Comparison of ENCODE assay signal across 8 cellular contexts in genomic region chr6:44223471-44224153, GRCh38. TPM values are rescaled to one million over a fixed set of nuclear protein-coding genes. Genes with fewer than 3 reads are reported as not detected.
DNase-seq lines count a peak whose midpoint lies in the region; ATAC-seq, FAIRE-seq and TF ChIP-seq lines count a peak whose summit lies in the region.

SLC29A1 (plus strand) TSS chr6:44223595; CDS start chr6:44227314, 3,719 bp downstream.

- DNase-seq in GM12891 (ENCODE audit: insufficient read length, low spot score) (peak; percentile 90), NCI-H460 (ENCODE audit: extremely low read depth, low read depth) (peak; percentile 45), chondrocyte (ENCODE audit: low spot score) (no peak), left colon (peak; percentile 78 to 83), GOT3 (lab: John Stamatoyannopoulos, UW) (no peak)
- DNase-seq in activated CD4-positive, alpha-beta T cell treated with anti-CD3 and anti-CD28 coated beads for 36 hours: peak; percentile 93
- peak; percentile 82 for DNase-seq in stimulated activated CD4-positive, alpha-beta T cell treated with anti-CD3 and anti-CD28 coated beads, Interleukin-2, amount 100 ng/mL, for 4 hours (ENCODE audit: low read depth)

- intact Hi-C loops in activated CD4-positive, alpha-beta T cell treated with anti-CD3 and anti-CD28 coated beads for 36 hours (cut with DNase I, micrococcal nuclease): loop anchor here (1.0 to 2.0 kb wide), 12 partner anchors 14 to 452 kb away; partner anchors contain the start of genes NFKBIE (in 2 of the 2), AARS2 (in 1 of the 2), CDC5L (in 1 of the 2) and MRPL14 (in 1 of the 2)
- intact Hi-C loops in left colon (cut with DNase I, micrococcal nuclease): no loop called here

- CTCF ChIA-PET in activated CD4-positive, alpha-beta T cell treated with anti-CD3 and anti-CD28 coated beads for 36 hours (lab: Charles Lee): interaction anchor here (0.6 to 1.8 kb wide), 17 partner anchors 11 to 150 kb away, joined by 3 to 15 read pairs (median 5); partner anchors contain the start of genes AARS2 and HSP90AB1

- POLR2A ChIA-PET in activated CD4-positive, alpha-beta T cell treated with anti-CD3 and anti-CD28 coated beads for 36 hours (lab: Charles Lee): interaction anchor here (0.7 to 3.2 kb wide), 8 partner anchors 11 to 594 kb away, joined by 3 to 55 read pairs (median 4); partner anchors contain the start of genes GTPBP2, HSP90AB1 and SLC35B2

- no peak for TF ChIP-seq POLR2A in GM12891 (IDR thresholded peaks at IDR 0.05; ENCODE audit: low read depth, low read length)

- FAIRE-seq in GM12891 (lab: Jason Lieb, UNC): peak; percentile 87

- peak; percentile 55 for TF ChIP-seq CTCF in chondrocyte (IDR thresholded peaks at IDR 0.05)

- peaks cover 43% of the 10 kb centered on the region for H3K4me1 Mint-ChIP-seq in activated CD4-positive, alpha-beta T cell treated with anti-CD3 and anti-CD28 coated beads for 36 hours
- peaks cover 84% of the 10 kb centered on the region for H3K4me1 Mint-ChIP-seq in chondrocyte (ENCODE audit: low read depth)

- H3K27ac Mint-ChIP-seq in activated CD4-positive, alpha-beta T cell treated with anti-CD3 and anti-CD28 coated beads for 36 hours: peak within 1 kb of the TSS; percentile 71
- peak within 1 kb of the TSS; percentile 100 for H3K27ac Mint-ChIP-seq in chondrocyte (ENCODE audit: unreplicated experiment)

- ATAC-seq in HG02973 (IDR thresholded peaks at IDR 0.05; ENCODE audit: unreplicated experiment) (peak; percentile 39), left colon (peak; percentile 24)
- peak; percentile 73 for ATAC-seq in activated CD4-positive, alpha-beta T cell treated with anti-CD3 and anti-CD28 coated beads for 36 hours

- H3K36me3 Mint-ChIP-seq in activated CD4-positive, alpha-beta T cell treated with anti-CD3 and anti-CD28 coated beads for 36 hours (ENCODE audit: low read depth): peaks cover 9% of the 10 kb centered on the region
- no peaks in the 10 kb centered on the region for H3K36me3 Mint-ChIP-seq in chondrocyte (ENCODE audit: low read depth)

- H3K4me3 Mint-ChIP-seq in activated CD4-positive, alpha-beta T cell treated with anti-CD3 and anti-CD28 coated beads for 36 hours: peak within 1 kb of the TSS; percentile 83
- H3K4me3 Mint-ChIP-seq in chondrocyte (ENCODE audit: unreplicated experiment): peak within 1 kb of the TSS; percentile 86

- H3K9me3 Mint-ChIP-seq in activated CD4-positive, alpha-beta T cell treated with anti-CD3 and anti-CD28 coated beads for 36 hours (ENCODE audit: low read depth): no peaks in the 10 kb centered on the region
- no peaks in the 10 kb centered on the region for H3K9me3 Mint-ChIP-seq in chondrocyte (ENCODE audit: low read depth)

- H3K27me3 Mint-ChIP-seq in activated CD4-positive, alpha-beta T cell treated with anti-CD3 and anti-CD28 coated beads for 36 hours: no peaks in the 10 kb centered on the region
- no peaks in the 10 kb centered on the region for H3K27me3 Mint-ChIP-seq in chondrocyte (ENCODE audit: low read depth)

TF ChIP-seq in GM12891, 5 proteins besides CTCF, POLR2A, EP300 and RAD21:
- TF ChIP-seq PAX5 (IDR thresholded peaks at IDR 0.05; ENCODE audit: insufficient read depth, low read length, severe bottlenecking) (no peak), SPI1 (IDR thresholded peaks at IDR 0.05; ENCODE audit: low read depth, low read length) (no peak), POLR2AphosphoS5 (IDR thresholded peaks at IDR 0.05; ENCODE audit: low read depth, low read length) (no peak)

RNA-seq across cellular contexts. Expression of gene SLC29A1, which starts in this region (rescaled TPM):
- 37.6 TPM for polyA plus RNA-seq in GM12891 (2012; ENCODE audit: low read depth, missing spikeins)
- total RNA-seq in NCI-H460 (2014; rRNA removed; shearing (Covaris generic)): 13.4 and 16.2 TPM in 2 replicates
- polyA plus RNA-seq in NCI-H460 (2014; cell fraction: nucleus; rRNA removed): 79.5 and 87.0 TPM in 2 replicates
- 10 to 100 TPM; 59.8 to 98.3 TPM for total RNA-seq in activated CD4-positive, alpha-beta T cell treated with anti-CD3 and anti-CD28 coated beads for 36 hours
- total RNA-seq in chondrocyte (161 to 231 TPM (median 221 TPM) in 3 replicates), left colon (10 to 100 TPM; 13.0 to 22.8 TPM)

Comparison
In these comparisons a context has a peak if more than half of its experiments do, and no peak if none do; other contexts are left out.
1. DNase-seq: peak in GM12891 (single experiment), NCI-H460 (single experiment), activated CD4-positive, alpha-beta T cell treated with anti-CD3 and anti-CD28 coated beads for 36 hours (single experiment), left colon (2 of 2) and stimulated activated CD4-positive, alpha-beta T cell treated with anti-CD3 and anti-CD28 coated beads, Interleukin-2, amount 100 ng/mL, for 4 hours (single experiment); none in chondrocyte (single experiment) and GOT3 (single experiment).
2. intact Hi-C loops: an anchor here in activated CD4-positive, alpha-beta T cell treated with anti-CD3 and anti-CD28 coated beads for 36 hours (1.0 to 2.0 kb wide); none called in left colon.
3. Peak in every context shown above with its lines, with median percentiles within 50 percentile points of each other: ATAC-seq.